25 cellular contexts compared by ENCODE assay signal in the genomic region with DNA sequence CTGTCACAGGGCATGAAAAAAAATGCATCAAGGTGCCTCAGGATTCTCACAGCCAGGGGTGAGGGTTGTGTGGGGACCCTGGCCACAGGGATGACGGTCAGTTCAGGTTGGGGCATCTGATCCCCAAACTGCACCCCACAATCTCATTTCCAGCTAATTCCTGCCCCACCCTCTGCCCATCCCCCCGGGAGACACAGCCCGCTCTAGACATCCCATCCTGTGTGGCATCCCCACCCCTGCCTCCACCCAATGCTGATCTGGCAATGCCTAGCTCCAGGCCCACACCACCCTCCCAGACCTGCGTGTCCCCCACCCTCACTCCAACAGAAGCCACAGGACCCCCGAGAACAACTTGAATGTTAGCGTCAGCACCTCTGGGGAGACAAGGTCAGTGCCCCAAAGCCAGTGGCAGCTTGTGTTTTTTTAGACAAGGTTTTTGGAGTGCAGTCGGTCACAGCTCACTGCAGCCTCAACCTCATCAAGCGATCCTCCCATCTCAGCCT.
"Had no signal": no experiment of that assay in that cellular context is flagged by ENCODE, and none has a peak within 500 bp of the region (broad histone marks: within the 10 kb centered on the region; RNA-seq: fewer than 3 reads in every experiment).

No MANE protein-coding gene starts in this region.

- DNase-seq: activated CD4-positive, alpha-beta memory T cell treated with anti-CD3 and anti-CD28 coated beads for 36 hours; activated CD4-positive, alpha-beta T cell treated with anti-CD3 and anti-CD28 coated beads, Interleukin-2, amount 10 ng/mL, durations not matched to agents 7 days and 5 days; activated CD4-positive, CD25-positive, alpha-beta regulatory T cell; activated CD8-positive, alpha-beta memory T cell treated with anti-CD3 and anti-CD28 coated beads for 24 hours; activated naive CD4-positive, alpha-beta T cell treated with anti-CD3 and anti-CD28 coated beads, Interleukin-2, amount 50 U/mL, for 16 hours; activated naive CD8-positive, alpha-beta T cell treated with anti-CD3 and anti-CD28 coated beads, Interleukin-2, amount 10 ng/mL, durations not matched to agents 7 days and 5 days; activated T-cell treated with anti-CD3 and anti-CD28 coated beads, Interleukin-2, amount 50 U/mL, for 72 hours; adrenal gland; anterior cingulate cortex; MV-4-11; NCI-H1092 treated with DMSO at 0.1 percent for 48 hours; NCI-H1417 treated with DMSO at 0.1 percent for 48 hours; NCI-H1694; NCI-H2029; NCI-H2107; NCI-H2171 treated with DMSO at 0.1 percent for 48 hours; NCI-H226; NCI-H526; NCI-H774; SK-N-SH; T-helper 1 cell had no signal

- H3K27ac Mint-ChIP-seq: activated CD4-positive, alpha-beta memory T cell treated with anti-CD3 and anti-CD28 coated beads for 36 hours; activated CD4-positive, alpha-beta T cell treated with anti-CD3 and anti-CD28 coated beads, Interleukin-2, amount 10 ng/mL, durations not matched to agents 7 days and 5 days; activated naive CD8-positive, alpha-beta T cell treated with anti-CD3 and anti-CD28 coated beads, Interleukin-2, amount 10 ng/mL, durations not matched to agents 7 days and 5 days; activated T-cell treated with anti-CD3 and anti-CD28 coated beads, Interleukin-2, amount 50 U/mL, for 72 hours had no signal

- ATAC-seq: activated T-cell treated with anti-CD3 and anti-CD28 coated beads, Interleukin-2, amount 50 U/mL, for 72 hours; Right ventricle myocardium inferior had no signal

- H3K4me1 Mint-ChIP-seq: activated CD4-positive, alpha-beta T cell treated with anti-CD3 and anti-CD28 coated beads, Interleukin-2, amount 10 ng/mL, durations not matched to agents 7 days and 5 days; activated naive CD8-positive, alpha-beta T cell treated with anti-CD3 and anti-CD28 coated beads, Interleukin-2, amount 10 ng/mL, durations not matched to agents 7 days and 5 days; central memory CD8-positive, alpha-beta T cell had no signal

- H3K27ac ChIP-seq: adrenal gland, VCaP had no signal

- H3K9me3 Mint-ChIP-seq: activated CD4-positive, alpha-beta memory T cell treated with anti-CD3 and anti-CD28 coated beads for 36 hours; activated CD4-positive, alpha-beta T cell treated with anti-CD3 and anti-CD28 coated beads, Interleukin-2, amount 10 ng/mL, durations not matched to agents 7 days and 5 days; activated naive CD8-positive, alpha-beta T cell treated with anti-CD3 and anti-CD28 coated beads, Interleukin-2, amount 10 ng/mL, durations not matched to agents 7 days and 5 days; activated T-cell treated with anti-CD3 and anti-CD28 coated beads, Interleukin-2, amount 50 U/mL, for 72 hours; brain; central memory CD8-positive, alpha-beta T cell had no signal

- H3K27me3 Mint-ChIP-seq: activated CD4-positive, alpha-beta memory T cell treated with anti-CD3 and anti-CD28 coated beads for 36 hours; activated CD4-positive, alpha-beta T cell treated with anti-CD3 and anti-CD28 coated beads, Interleukin-2, amount 10 ng/mL, durations not matched to agents 7 days and 5 days; activated naive CD8-positive, alpha-beta T cell treated with anti-CD3 and anti-CD28 coated beads, Interleukin-2, amount 10 ng/mL, durations not matched to agents 7 days and 5 days; brain; central memory CD8-positive, alpha-beta T cell had no signal

- H3K36me3 Mint-ChIP-seq: activated CD4-positive, alpha-beta memory T cell treated with anti-CD3 and anti-CD28 coated beads for 36 hours; activated naive CD8-positive, alpha-beta T cell treated with anti-CD3 and anti-CD28 coated beads, Interleukin-2, amount 10 ng/mL, durations not matched to agents 7 days and 5 days; brain had no signal

- H3K4me3 Mint-ChIP-seq: activated CD4-positive, alpha-beta memory T cell treated with anti-CD3 and anti-CD28 coated beads for 36 hours; activated CD4-positive, alpha-beta T cell treated with anti-CD3 and anti-CD28 coated beads, Interleukin-2, amount 10 ng/mL, durations not matched to agents 7 days and 5 days; activated naive CD8-positive, alpha-beta T cell treated with anti-CD3 and anti-CD28 coated beads, Interleukin-2, amount 10 ng/mL, durations not matched to agents 7 days and 5 days; activated T-cell treated with anti-CD3 and anti-CD28 coated beads, Interleukin-2, amount 50 U/mL, for 72 hours; brain; central memory CD8-positive, alpha-beta T cell had no signal
